Comparison of ENCODE assay signal across 5 cellular contexts in genomic region chr13:109074853-109075252, GRCh38.
"Had no signal": no experiment of that assay in that cellular context is flagged by ENCODE, and none has a peak within 500 bp of the region (broad histone marks: within the 10 kb centered on the region; RNA-seq: fewer than 3 reads in every experiment).

No MANE protein-coding gene starts in this region.

- H3K27ac ChIP-seq: HL-60, KMS-11 had no signal

- FAIRE-seq: HTR-8/SVneo had no signal

- H3K4me2 ChIP-seq: KMS-11 had no signal

- H3K9ac ChIP-seq: KMS-11 had no signal

- DNase-seq: KBM-7, KG1 had no signal
